In genomic region chr13:38905861-38906260, GRCh38 we compare ENCODE assay signal across 20 cellular contexts.
DNase-seq lines count a peak whose midpoint lies in the region; ATAC-seq and TF ChIP-seq lines count a peak whose summit lies in the region.
"Had no signal": no experiment of that assay in that cellular context is flagged by ENCODE, and none has a peak within 500 bp of the region (broad histone marks: within the 10 kb centered on the region; RNA-seq: fewer than 3 reads in every experiment).

No MANE protein-coding gene starts in this region.

- POLR2A ChIA-PET in PC-3 (lab: Charles Lee; ENCODE audit: unreplicated experiment), result no interaction called here

- H3K27me3 ChIP-seq in PC-3 (ENCODE audit: low read length), result no peaks in the 10 kb centered on the region; the same call in 1 of the 2 replicates
- H3K27me3 ChIP-seq: BE2C had no signal

- no peak overlapping the region for H2AFZ ChIP-seq in PC-3 (ENCODE audit: low read length)

- CTCF ChIA-PET in PC-3 (lab: Charles Lee), result no interaction called here

- H3K4me3 ChIP-seq in PC-3 (ENCODE audit: low read length), result no peak overlapping the region

- no peak for TF ChIP-seq CTCF in PC-3 (conservative IDR thresholded peaks at IDR 0.05; ENCODE audit: low read depth, low read length)

- in situ Hi-C loops in G401 (cut with HindIII; ENCODE audit: low sequenced_read_pairs), result no loop called here

- H3K4me2 ChIP-seq in PC-3 (ENCODE audit: low read length), result no peak overlapping the region
- H3K4me2 ChIP-seq: KMS-11 had no signal

- no peaks in the 10 kb centered on the region for H3K9me3 ChIP-seq in PC-3 (ENCODE audit: low read length)
- H3K9me3 ChIP-seq: BE2C had no signal

- no peaks in the 10 kb centered on the region for H4K20me1 ChIP-seq in PC-3 (ENCODE audit: low read length)

- no peaks in the 10 kb centered on the region for H3K9me2 ChIP-seq in PC-3 (replicated peaks; ENCODE audit: low read length)

- no peak overlapping the region for H3K9ac ChIP-seq in PC-3 (ENCODE audit: low read length)
- H3K9ac ChIP-seq: KMS-11 had no signal

- no TSS peak for BruUV-seq in PC-3 (replicated peaks; lab: Mats Ljungman, UMichigan)

- no peak overlapping the region for H3K27ac ChIP-seq in PC-3 (ENCODE audit: low read length)
- H3K27ac ChIP-seq: KMS-11 had no signal

- no peaks in the 10 kb centered on the region for H3K79me2 ChIP-seq in PC-3 (ENCODE audit: low read length)

- ATAC-seq in PC-3 (no peak), GM21360 (IDR thresholded peaks at IDR 0.05; ENCODE audit: unreplicated experiment) (no peak)

- H3K36me3 ChIP-seq in PC-3 (ENCODE audit: low read depth, low read length), result no peaks in the 10 kb centered on the region
- H3K36me3 ChIP-seq: BE2C had no signal

- intact Hi-C loops in PC-3 (cut with micrococcal nuclease), result no loop called here

- H3K4me1 ChIP-seq in PC-3 (ENCODE audit: insufficient read depth, low read length), result no peaks in the 10 kb centered on the region
- H3K4me1 ChIP-seq: BE2C had no signal

- no peaks in the 10 kb centered on the region for H3F3A ChIP-seq in PC-3 (ENCODE audit: low read length, unreplicated experiment)

- DNase-seq in G401 (ENCODE audit: low spot score) (peak; percentile 13), PC-3 (peak; percentile 17), cerebellar cortex (ENCODE audit: low spot score) (peak; percentile 1), left kidney (ENCODE audit: low read depth, low spot score) (peak; percentile 14), NK-92 (lab: John Stamatoyannopoulos, UW; ENCODE audit: unreplicated experiment) (no peak), MV-4-11 (lab: John Stamatoyannopoulos, UW) (no peak)
- DNase-seq in stimulated activated naive CD4-positive, alpha-beta T cell treated with Interleukin-2 at 50 U/mL for 16 hours (lab: John Stamatoyannopoulos, UW), result no peak
- DNase-seq: BE2C; CD4-positive, CD25-positive, alpha-beta regulatory T cell; COR-L47; GF-D8; NCI-H1048; NCI-H1436 treated with DMSO at 0.1 percent for 48 hours; NCI-H2029 treated with DMSO at 0.1 percent for 48 hours; NCI-H2171; NCI-H446 treated with DMSO at 0.1 percent for 48 hours; OCI-M1; RPMI8226 had no signal

Comparison
In these comparisons a context has a peak if more than half of its experiments do, and no peak if none do; other contexts are left out.
1. DNase-seq: peak in G401 (single experiment), PC-3 (single experiment), cerebellar cortex (single experiment) and left kidney (single experiment); none in NK-92 (single experiment), stimulated activated naive CD4-positive, alpha-beta T cell treated with Interleukin-2 at 50 U/mL for 16 hours (single experiment) and MV-4-11 (single experiment).